ENCODE assay signal across 1 cellular context in the genomic region with DNA sequence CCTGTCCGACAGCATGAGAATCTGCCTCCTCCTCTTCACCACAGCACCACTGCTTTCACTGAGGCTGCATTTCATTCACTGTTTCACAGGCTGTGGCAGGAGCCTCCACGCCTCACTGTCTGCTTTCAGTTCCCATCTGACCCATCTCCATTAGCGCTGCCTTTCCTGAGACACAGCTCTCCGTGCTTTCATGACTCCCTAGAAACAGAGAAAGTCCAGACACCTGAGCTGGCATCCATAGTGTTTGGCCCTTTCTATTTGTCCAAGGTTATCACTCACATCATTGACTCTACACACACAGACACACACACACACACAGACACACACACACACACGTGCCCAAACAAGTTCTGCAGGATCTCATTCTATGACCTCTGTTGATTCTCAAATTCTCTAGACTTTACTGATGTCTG.
TF ChIP-seq lines count a peak whose summit lies in the region.

No MANE protein-coding gene starts in this region.

TF ChIP-seq in WTC11, 78 proteins besides CTCF, POLR2A, EP300 and RAD21 (continued from another document):
- TF ChIP-seq, protein P1, sequence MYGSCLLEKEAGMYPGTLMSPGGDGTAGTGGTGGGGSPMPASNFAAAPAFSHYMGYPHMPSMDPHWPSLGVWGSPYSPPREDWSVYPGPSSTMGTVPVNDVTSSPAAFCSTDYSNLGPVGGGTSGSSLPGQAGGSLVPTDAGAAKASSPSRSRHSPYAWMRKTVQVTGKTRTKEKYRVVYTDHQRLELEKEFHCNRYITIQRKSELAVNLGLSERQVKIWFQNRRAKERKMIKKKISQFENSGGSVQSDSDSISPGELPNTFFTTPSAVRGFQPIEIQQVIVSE (CRISPR knock-in tag; IDR thresholded peaks at IDR 0.05; ENCODE audit: borderline replicate concordance): no peak
- TF ChIP-seq, protein P2, sequence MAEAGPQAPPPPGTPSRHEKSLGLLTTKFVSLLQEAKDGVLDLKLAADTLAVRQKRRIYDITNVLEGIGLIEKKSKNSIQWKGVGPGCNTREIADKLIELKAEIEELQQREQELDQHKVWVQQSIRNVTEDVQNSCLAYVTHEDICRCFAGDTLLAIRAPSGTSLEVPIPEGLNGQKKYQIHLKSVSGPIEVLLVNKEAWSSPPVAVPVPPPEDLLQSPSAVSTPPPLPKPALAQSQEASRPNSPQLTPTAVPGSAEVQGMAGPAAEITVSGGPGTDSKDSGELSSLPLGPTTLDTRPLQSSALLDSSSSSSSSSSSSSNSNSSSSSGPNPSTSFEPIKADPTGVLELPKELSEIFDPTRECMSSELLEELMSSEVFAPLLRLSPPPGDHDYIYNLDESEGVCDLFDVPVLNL (CRISPR knock-in tag; IDR thresholded peaks at IDR 0.05; ENCODE audit: borderline replicate concordance, low read depth): no peak
- no peak for TF ChIP-seq RORB (CRISPR knock-in tag; IDR thresholded peaks at IDR 0.05)
- TF ChIP-seq, protein P3, sequence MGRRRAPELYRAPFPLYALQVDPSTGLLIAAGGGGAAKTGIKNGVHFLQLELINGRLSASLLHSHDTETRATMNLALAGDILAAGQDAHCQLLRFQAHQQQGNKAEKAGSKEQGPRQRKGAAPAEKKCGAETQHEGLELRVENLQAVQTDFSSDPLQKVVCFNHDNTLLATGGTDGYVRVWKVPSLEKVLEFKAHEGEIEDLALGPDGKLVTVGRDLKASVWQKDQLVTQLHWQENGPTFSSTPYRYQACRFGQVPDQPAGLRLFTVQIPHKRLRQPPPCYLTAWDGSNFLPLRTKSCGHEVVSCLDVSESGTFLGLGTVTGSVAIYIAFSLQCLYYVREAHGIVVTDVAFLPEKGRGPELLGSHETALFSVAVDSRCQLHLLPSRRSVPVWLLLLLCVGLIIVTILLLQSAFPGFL (CRISPR knock-in tag; IDR thresholded peaks at IDR 0.05; ENCODE audit: borderline replicate concordance): no peak
- TF ChIP-seq, protein P4, sequence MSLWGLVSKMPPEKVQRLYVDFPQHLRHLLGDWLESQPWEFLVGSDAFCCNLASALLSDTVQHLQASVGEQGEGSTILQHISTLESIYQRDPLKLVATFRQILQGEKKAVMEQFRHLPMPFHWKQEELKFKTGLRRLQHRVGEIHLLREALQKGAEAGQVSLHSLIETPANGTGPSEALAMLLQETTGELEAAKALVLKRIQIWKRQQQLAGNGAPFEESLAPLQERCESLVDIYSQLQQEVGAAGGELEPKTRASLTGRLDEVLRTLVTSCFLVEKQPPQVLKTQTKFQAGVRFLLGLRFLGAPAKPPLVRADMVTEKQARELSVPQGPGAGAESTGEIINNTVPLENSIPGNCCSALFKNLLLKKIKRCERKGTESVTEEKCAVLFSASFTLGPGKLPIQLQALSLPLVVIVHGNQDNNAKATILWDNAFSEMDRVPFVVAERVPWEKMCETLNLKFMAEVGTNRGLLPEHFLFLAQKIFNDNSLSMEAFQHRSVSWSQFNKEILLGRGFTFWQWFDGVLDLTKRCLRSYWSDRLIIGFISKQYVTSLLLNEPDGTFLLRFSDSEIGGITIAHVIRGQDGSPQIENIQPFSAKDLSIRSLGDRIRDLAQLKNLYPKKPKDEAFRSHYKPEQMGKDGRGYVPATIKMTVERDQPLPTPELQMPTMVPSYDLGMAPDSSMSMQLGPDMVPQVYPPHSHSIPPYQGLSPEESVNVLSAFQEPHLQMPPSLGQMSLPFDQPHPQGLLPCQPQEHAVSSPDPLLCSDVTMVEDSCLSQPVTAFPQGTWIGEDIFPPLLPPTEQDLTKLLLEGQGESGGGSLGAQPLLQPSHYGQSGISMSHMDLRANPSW (CRISPR knock-in tag; conservative IDR thresholded peaks at IDR 0.05; ENCODE audit: low read depth): no peak
- TF ChIP-seq, protein P5, sequence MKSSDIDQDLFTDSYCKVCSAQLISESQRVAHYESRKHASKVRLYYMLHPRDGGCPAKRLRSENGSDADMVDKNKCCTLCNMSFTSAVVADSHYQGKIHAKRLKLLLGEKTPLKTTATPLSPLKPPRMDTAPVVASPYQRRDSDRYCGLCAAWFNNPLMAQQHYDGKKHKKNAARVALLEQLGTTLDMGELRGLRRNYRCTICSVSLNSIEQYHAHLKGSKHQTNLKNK (CRISPR knock-in tag; IDR thresholded peaks at IDR 0.05): no peak
- TF ChIP-seq, protein P6, sequence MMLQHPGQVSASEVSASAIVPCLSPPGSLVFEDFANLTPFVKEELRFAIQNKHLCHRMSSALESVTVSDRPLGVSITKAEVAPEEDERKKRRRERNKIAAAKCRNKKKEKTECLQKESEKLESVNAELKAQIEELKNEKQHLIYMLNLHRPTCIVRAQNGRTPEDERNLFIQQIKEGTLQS (CRISPR knock-in tag; conservative IDR thresholded peaks at IDR 0.05): no peak
